9 cellular contexts compared by ENCODE assay signal in the genomic region with DNA sequence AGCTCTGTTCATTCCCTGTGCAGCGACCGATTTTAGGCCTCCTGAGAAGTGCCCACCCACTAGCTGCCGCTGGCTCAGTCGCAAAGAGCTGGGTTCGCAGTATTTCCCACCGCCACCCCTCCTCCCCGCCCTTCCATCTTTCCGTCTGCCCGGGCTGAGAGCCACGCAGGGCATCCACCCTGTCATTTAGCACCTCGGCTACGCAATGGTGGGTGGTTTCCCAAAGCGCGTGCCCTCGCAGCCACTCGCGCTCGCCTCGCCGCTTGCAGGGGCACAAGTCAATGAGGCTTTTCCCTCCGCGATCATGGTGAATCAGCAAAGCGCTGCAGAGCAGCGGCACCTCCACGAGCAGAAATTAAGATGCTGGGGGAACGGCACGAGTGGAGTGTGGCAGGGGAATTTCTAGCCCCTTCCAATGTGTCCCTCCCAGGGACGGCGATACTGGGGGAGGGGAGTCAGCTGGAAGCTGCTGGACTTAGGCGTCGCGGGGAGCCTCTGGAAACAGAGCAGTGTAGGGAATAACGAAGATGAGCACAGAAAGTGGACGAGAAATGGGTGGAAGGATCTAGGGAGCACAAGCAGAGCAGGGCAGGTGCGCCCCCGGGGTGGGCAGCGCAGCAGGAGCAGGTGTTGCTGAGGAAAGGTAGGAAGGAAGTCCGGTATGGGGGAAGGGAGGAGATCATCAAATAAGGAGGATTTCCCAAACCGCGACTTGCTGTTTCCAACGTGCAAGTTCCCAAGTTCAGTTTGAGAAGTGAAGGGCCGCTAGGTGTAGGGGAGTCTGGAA. TPM values are rescaled to one million over a fixed set of nuclear protein-coding genes. Genes with fewer than 3 reads are reported as not detected.
DNase-seq lines count a peak whose midpoint lies in the region; ATAC-seq and TF ChIP-seq lines count a peak whose summit lies in the region.
"Had no signal": no experiment of that assay in that cellular context is flagged by ENCODE, and none has a peak within 500 bp of the region (broad histone marks: within the 10 kb centered on the region; RNA-seq: fewer than 3 reads in every experiment).

No MANE protein-coding gene starts in this region.

- TF ChIP-seq POLR2A in suprapubic skin (IDR thresholded peaks at IDR 0.05): no peak

- DNase-seq in activated CD4-positive, alpha-beta T cell treated with anti-CD3 and anti-CD28 coated beads for 36 hours: peak; percentile 34
- no peak for DNase-seq in activated CD4-positive, alpha-beta T cell treated with anti-CD3 and anti-CD28 coated beads for 4 hours
- DNase-seq in activated naive CD8-positive, alpha-beta T cell treated with anti-CD3 and anti-CD28 coated beads for 36 hours: peak; percentile 15
- DNase-seq in memory B cell (ENCODE audit: low spot score in 2 of 2): no peak
- DNase-seq in suprapubic skin (ENCODE audit: low spot score in 2 of 2): no peak
- DNase-seq: NCI-H2081 treated with DMSO at 0.1 percent for 48 hours had no signal

- H3K27ac Mint-ChIP-seq in activated CD4-positive, alpha-beta T cell treated with anti-CD3 and anti-CD28 coated beads for 36 hours: no peak overlapping the region
- no peak overlapping the region for H3K27ac Mint-ChIP-seq in activated naive CD8-positive, alpha-beta T cell treated with anti-CD3 and anti-CD28 coated beads for 36 hours
- H3K27ac Mint-ChIP-seq in memory B cell: no peak overlapping the region

- H3K9me3 Mint-ChIP-seq in activated CD4-positive, alpha-beta T cell treated with anti-CD3 and anti-CD28 coated beads for 36 hours (ENCODE audit: low read depth): no peaks in the 10 kb centered on the region
- H3K9me3 Mint-ChIP-seq in activated naive CD8-positive, alpha-beta T cell treated with anti-CD3 and anti-CD28 coated beads for 36 hours: no peaks in the 10 kb centered on the region
- H3K9me3 Mint-ChIP-seq in memory B cell: no peaks in the 10 kb centered on the region

- H3K9me3 ChIP-seq in suprapubic skin: no peaks in the 10 kb centered on the region

- TF ChIP-seq EP300 in suprapubic skin (IDR thresholded peaks at IDR 0.05): no peak

- H3K4me1 ChIP-seq in suprapubic skin: peaks cover 34% of the 10 kb centered on the region

- H3K27ac ChIP-seq in suprapubic skin: no peak overlapping the region

- H3K27me3 ChIP-seq in suprapubic skin: peaks cover 41% of the 10 kb centered on the region

- peak overlapping the region; percentile 37 for H3K4me3 Mint-ChIP-seq in activated CD4-positive, alpha-beta T cell treated with anti-CD3 and anti-CD28 coated beads for 36 hours
- H3K4me3 Mint-ChIP-seq in activated naive CD8-positive, alpha-beta T cell treated with anti-CD3 and anti-CD28 coated beads for 36 hours: peak overlapping the region; percentile 32
- peak overlapping the region; percentile 62 for H3K4me3 Mint-ChIP-seq in memory B cell

- intact Hi-C loops in activated CD4-positive, alpha-beta T cell treated with anti-CD3 and anti-CD28 coated beads for 36 hours (cut with DNase I, micrococcal nuclease): loop anchor here in 1 of 2 experiments (10.0 kb wide), 1 partner anchor 1673 kb away; no protein-coding TSS in a partner anchor

- POLR2A ChIA-PET in activated CD4-positive, alpha-beta T cell treated with anti-CD3 and anti-CD28 coated beads for 36 hours (lab: Charles Lee): no interaction called here

- peaks cover 35% of the 10 kb centered on the region for H3K27me3 Mint-ChIP-seq in activated CD4-positive, alpha-beta T cell treated with anti-CD3 and anti-CD28 coated beads for 36 hours
- peaks cover 59% of the 10 kb centered on the region for H3K27me3 Mint-ChIP-seq in activated naive CD8-positive, alpha-beta T cell treated with anti-CD3 and anti-CD28 coated beads for 36 hours
- H3K27me3 Mint-ChIP-seq in memory B cell: peaks cover 16% of the 10 kb centered on the region

- H3K36me3 ChIP-seq in suprapubic skin: no peaks in the 10 kb centered on the region

- no peaks in the 10 kb centered on the region for H3K36me3 Mint-ChIP-seq in activated CD4-positive, alpha-beta T cell treated with anti-CD3 and anti-CD28 coated beads for 36 hours (ENCODE audit: low read depth)
- H3K36me3 Mint-ChIP-seq in activated naive CD8-positive, alpha-beta T cell treated with anti-CD3 and anti-CD28 coated beads for 36 hours: no peaks in the 10 kb centered on the region
- no peaks in the 10 kb centered on the region for H3K36me3 Mint-ChIP-seq in memory B cell

- ATAC-seq in activated CD4-positive, alpha-beta T cell treated with anti-CD3 and anti-CD28 coated beads for 36 hours: no peak
- ATAC-seq in memory B cell (ENCODE audit: low read depth) (peak; percentile 56), HG03095 (IDR thresholded peaks at IDR 0.05; ENCODE audit: unreplicated experiment) (no peak), HG02571 (IDR thresholded peaks at IDR 0.05; ENCODE audit: unreplicated experiment) (no peak), HG02840 (IDR thresholded peaks at IDR 0.05; ENCODE audit: low FRiP score, unreplicated experiment) (no peak)

- peak overlapping the region; percentile 46 for H3K4me3 ChIP-seq in suprapubic skin

- peaks cover 11% of the 10 kb centered on the region for H3K4me1 Mint-ChIP-seq in activated CD4-positive, alpha-beta T cell treated with anti-CD3 and anti-CD28 coated beads for 36 hours
- H3K4me1 Mint-ChIP-seq in activated naive CD8-positive, alpha-beta T cell treated with anti-CD3 and anti-CD28 coated beads for 36 hours: peaks cover 6% of the 10 kb centered on the region
- peaks cover 10% of the 10 kb centered on the region for H3K4me1 Mint-ChIP-seq in memory B cell

- CTCF ChIA-PET in activated CD4-positive, alpha-beta T cell treated with anti-CD3 and anti-CD28 coated beads for 36 hours (lab: Charles Lee): no interaction called here

- 22% methylated on average over 39 of the region's 42 CpGs for WGBS in suprapubic skin

- TF ChIP-seq CTCF in suprapubic skin (IDR thresholded peaks at IDR 0.05): no peak

RNA-seq across cellular contexts. Expression of gene PTCHD1, which starts 2.4 kb away (rescaled TPM):
- not detected for total RNA-seq in activated CD4-positive, alpha-beta T cell treated with anti-CD3 and anti-CD28 coated beads for 36 hours
- not detected for total RNA-seq in activated naive CD8-positive, alpha-beta T cell treated with anti-CD3 and anti-CD28 coated beads for 36 hours
- under 1 TPM in 3 of 4 donors, not detected in 1; 0.13 to 0.32 (median 0.26) TPM for total RNA-seq in suprapubic skin

Comparison
In these comparisons a context has a peak if more than half of its experiments do, and no peak if none do; other contexts are left out.
1. DNase-seq: peak in activated CD4-positive, alpha-beta T cell treated with anti-CD3 and anti-CD28 coated beads for 36 hours (single experiment) and activated naive CD8-positive, alpha-beta T cell treated with anti-CD3 and anti-CD28 coated beads for 36 hours (single experiment); none in activated CD4-positive, alpha-beta T cell treated with anti-CD3 and anti-CD28 coated beads for 4 hours (0 of 2), memory B cell (0 of 2) and suprapubic skin (0 of 2).
2. Peak in every context shown above with its lines, with median percentiles within 50 percentile points of each other: H3K4me3 Mint-ChIP-seq.